24 cellular contexts compared by ENCODE assay signal in the genomic region with DNA sequence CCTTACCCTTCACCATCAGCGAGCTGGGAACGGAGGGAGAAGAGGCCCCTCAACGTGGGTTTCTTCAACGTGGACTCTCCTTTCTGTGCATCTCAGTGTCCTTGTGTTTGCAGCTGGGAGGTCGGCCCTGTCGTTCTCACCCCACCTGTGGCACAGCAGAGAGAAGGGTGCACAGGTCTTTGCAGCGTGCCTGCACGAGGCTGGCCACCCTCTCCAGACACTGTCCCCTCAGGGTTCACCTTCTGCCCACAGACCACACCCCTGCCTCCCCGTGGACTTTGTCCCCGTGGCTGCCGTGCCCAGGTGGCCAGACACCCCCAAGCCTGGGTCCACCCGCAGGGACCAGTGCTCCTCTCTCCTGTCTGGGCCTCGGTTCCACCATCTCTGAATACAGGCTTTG. TPM values are rescaled to one million over a fixed set of nuclear protein-coding genes. Genes with fewer than 3 reads are reported as not detected.
A peak's percentile ranks its signal among the peaks of the same experiment; 100 is the strongest.
DNase-seq lines count a peak whose midpoint lies in the region; ATAC-seq and TF ChIP-seq lines count a peak whose summit lies in the region.
"Had no signal": no experiment of that assay in that cellular context is flagged by ENCODE, and none has a peak within 500 bp of the region (broad histone marks: within the 10 kb centered on the region; RNA-seq: fewer than 3 reads in every experiment).

No MANE protein-coding gene starts in this region.

- DNase-seq in left ventricle myocardium inferior (no peak), right atrium auricular region (ENCODE audit: low spot score) (no peak), hepatocyte (ENCODE audit: low spot score) (peak; percentile 42), prostate gland (ENCODE audit: low spot score) (no peak), SW480 (ENCODE audit: low spot score) (no peak), H7 (no peak)
- no peak for DNase-seq in stimulated activated CD4-positive, alpha-beta T cell treated with anti-CD3 and anti-CD28 coated beads, Interleukin-2, amount 100 ng/mL, for 48 hours
- DNase-seq: activated CD8-positive, alpha-beta memory T cell treated with anti-CD3 and anti-CD28 coated beads, Interleukin-2, amount 50 U/mL, for 4 hours; activated naive CD8-positive, alpha-beta T cell treated with anti-CD3 and anti-CD28 coated beads, Interleukin-2, amount 10 ng/mL, durations not matched to agents 7 days and 5 days; BE2C; glutamatergic neuron; H9; naive thymus-derived CD8-positive, alpha-beta T cell; NCI-H1436; NCI-H524 treated with DMSO at 0.1 percent for 48 hours; SHP77 treated with DMSO at 0.1 percent for 48 hours; stimulated activated CD4-positive, alpha-beta T cell treated with anti-CD3 and anti-CD28 coated beads, Interleukin-4, amount 100 ng/mL, for 1 hour; stimulated activated naive CD8-positive, alpha-beta T cell treated with anti-CD3 and anti-CD28 coated beads, Interleukin-15, amount 100 ng/mL, for 72 hours; T-helper 1 cell had no signal

- no peak overlapping the region for H2AFZ ChIP-seq in hepatocyte
- H2AFZ ChIP-seq: parathyroid adenoma had no signal

- no peaks in the 10 kb centered on the region for H3K9me3 ChIP-seq in left ventricle myocardium inferior (replicated peaks)
- no peaks in the 10 kb centered on the region for H3K9me3 ChIP-seq in right atrium auricular region
- no peaks in the 10 kb centered on the region for H3K9me3 ChIP-seq in hepatocyte (ENCODE audit: low read depth)
- H3K9me3 ChIP-seq in prostate gland = no peaks in the 10 kb centered on the region
- H3K9me3 ChIP-seq: A549, BE2C had no signal

- no peaks in the 10 kb centered on the region for H3K27me3 ChIP-seq in left ventricle myocardium inferior (ENCODE audit: low read depth)
- H3K27me3 ChIP-seq in right atrium auricular region = no peaks in the 10 kb centered on the region
- H3K27me3 ChIP-seq in hepatocyte = no peaks in the 10 kb centered on the region
- no peaks in the 10 kb centered on the region for H3K27me3 ChIP-seq in prostate gland (replicated peaks; ENCODE audit: insufficient read depth)
- H3K27me3 ChIP-seq in H7 (ENCODE audit: control insufficient read depth, insufficient read depth, low read length) = no peaks in the 10 kb centered on the region
- H3K27me3 ChIP-seq: BE2C had no signal

- H3K4me1 ChIP-seq in left ventricle myocardium inferior = peaks cover 10% of the 10 kb centered on the region
- H3K4me1 ChIP-seq in right atrium auricular region = no peaks in the 10 kb centered on the region
- peaks cover 3% of the 10 kb centered on the region for H3K4me1 ChIP-seq in hepatocyte (ENCODE audit: insufficient read depth)
- H3K4me1 ChIP-seq in prostate gland (replicated peaks) = no peaks in the 10 kb centered on the region
- H3K4me1 ChIP-seq: BE2C, parathyroid adenoma had no signal

- TF ChIP-seq CTCF in left ventricle myocardium inferior (IDR thresholded peaks at IDR 0.05; ENCODE audit: borderline replicate concordance) (no peak), right atrium auricular region (IDR thresholded peaks at IDR 0.05) (no peak), hepatocyte (IDR thresholded peaks at IDR 0.05; ENCODE audit: poor library complexity) (no peak), prostate gland (IDR thresholded peaks at IDR 0.05) (no peak)

- intact Hi-C loops in left ventricle myocardium inferior (cut with micrococcal nuclease) = no loop called here
- intact Hi-C loops in prostate gland (cut with DNase I) = no loop called here

- H3K4me3 ChIP-seq in left ventricle myocardium inferior = peak overlapping the region; percentile 11
- H3K4me3 ChIP-seq in right atrium auricular region = no peak overlapping the region
- no peak overlapping the region for H3K4me3 ChIP-seq in hepatocyte
- H3K4me3 ChIP-seq in prostate gland = no peak overlapping the region
- no peak overlapping the region for H3K4me3 ChIP-seq in H7 (ENCODE audit: insufficient read depth, low read depth, low read length)
- H3K4me3 ChIP-seq: A549, lung, skin epidermis had no signal

- H3K4me2 ChIP-seq in hepatocyte = peak overlapping the region; percentile 34

- H3K36me3 ChIP-seq in left ventricle myocardium inferior (peaks cover 38% of the 10 kb centered on the region), right atrium auricular region (peaks cover 17% of the 10 kb centered on the region), hepatocyte (replicated peaks; ENCODE audit: insufficient read depth, low read depth) (no peaks in the 10 kb centered on the region), prostate gland (no peaks in the 10 kb centered on the region), H7 (replicated peaks; ENCODE audit: control insufficient read depth, insufficient read depth, low read length) (no peaks in the 10 kb centered on the region)
- H3K36me3 ChIP-seq: BE2C had no signal

- H3K9me2 ChIP-seq in hepatocyte (replicated peaks; ENCODE audit: insufficient read depth) = no peaks in the 10 kb centered on the region

- H3K27ac ChIP-seq in left ventricle myocardium inferior (replicated peaks) (peak overlapping the region; percentile 69), right atrium auricular region (peak overlapping the region in 1 of 2 donors; percentile 19), hepatocyte (peak overlapping the region; percentile 89), prostate gland (peak overlapping the region; percentile 71 to 77)
- H3K27ac ChIP-seq: parathyroid adenoma had no signal

- no peaks in the 10 kb centered on the region for H3K79me2 ChIP-seq in hepatocyte
- H3K79me2 ChIP-seq: parathyroid adenoma had no signal

- 87% methylated on average over 13 of the region's 13 CpGs for WGBS in hepatocyte (ENCODE audit: low lambda C conversion rate, missing lambda C conversion rate)
- WGBS in prostate gland = 77% methylated on average over 13 of the region's 13 CpGs

- H4K20me1 ChIP-seq in hepatocyte (ENCODE audit: insufficient read depth, poor library complexity, severe bottlenecking) = no peaks in the 10 kb centered on the region

- no peak for ATAC-seq in GM18505 (IDR thresholded peaks at IDR 0.05; ENCODE audit: unreplicated experiment)
- ATAC-seq: naive thymus-derived CD8-positive, alpha-beta T cell; stimulated activated naive CD8-positive, alpha-beta T cell treated with anti-CD3 and anti-CD28 coated beads, Interleukin-15, amount 100 ng/mL, for 72 hours had no signal

- no peak for TF ChIP-seq POLR2A in prostate gland (IDR thresholded peaks at IDR 0.05)
- TF ChIP-seq POLR2A in GM18505 (IDR thresholded peaks at IDR 0.05; ENCODE audit: borderline replicate concordance, extremely low read depth, insufficient read depth, insufficient read length) = no peak

RNA-seq across cellular contexts. Expression of a gene that starts 7.3 kb away (rescaled TPM):
- total RNA-seq in left ventricle myocardium inferior (41.4 TPM), right atrium auricular region (10 to 100 TPM; 41.2 to 46.4 TPM), hepatocyte (95.4 and 112 TPM in 2 replicates), prostate gland (100 to 1,000 TPM in 1 of 2 donors, 10 to 100 TPM in 1; 97.8 to 146 TPM)
- polyA plus RNA-seq in hepatocyte = 74.2 and 82.6 TPM in 2 replicates
- total RNA-seq in H7 (2014; rRNA removed; shearing (Covaris generic)) = 131 and 150 TPM in 2 replicates

RNA-seq across cellular contexts. Expression of a gene that starts 43.0 kb away (rescaled TPM):
- total RNA-seq in left ventricle myocardium inferior = 22.4 TPM
- total RNA-seq in right atrium auricular region = 10 to 100 TPM; 10.2 to 20.8 TPM
- 20.0 and 22.2 TPM in 2 replicates for total RNA-seq in hepatocyte
- polyA plus RNA-seq in hepatocyte = 22.2 and 27.8 TPM in 2 replicates
- 10 to 100 TPM; 23.8 to 34.9 TPM for total RNA-seq in prostate gland
- 0.85 and 1.7 TPM in 2 replicates for total RNA-seq in H7 (2014; rRNA removed; shearing (Covaris generic))
